Comparison of ENCODE assay signal across 19 cellular contexts in the genomic region with DNA sequence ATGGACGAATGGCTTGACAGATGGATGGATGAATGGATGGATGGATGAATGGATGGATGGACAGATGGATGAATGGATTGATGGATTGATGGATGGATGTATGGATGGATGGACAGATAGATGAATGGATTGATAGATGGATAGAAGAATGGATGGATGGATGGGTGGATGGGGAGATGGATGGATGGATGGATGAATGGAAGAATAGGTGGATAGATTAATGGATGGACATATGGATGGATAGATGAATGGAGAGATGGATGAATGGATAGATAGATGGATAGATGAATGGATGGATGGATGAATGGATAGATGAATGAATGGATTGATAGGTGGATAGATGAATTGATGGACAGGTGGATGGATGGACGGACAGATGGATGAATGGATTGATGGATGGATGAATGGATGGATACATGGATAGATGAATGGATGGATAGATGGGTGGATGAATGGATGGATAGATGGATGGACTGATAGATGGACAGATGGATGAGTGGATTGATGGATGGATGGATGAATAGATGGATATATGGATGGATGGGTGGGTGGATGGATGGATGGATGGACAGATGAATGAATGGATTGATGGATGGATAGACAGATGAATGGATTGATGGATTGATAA. TPM values are rescaled to one million over a fixed set of nuclear protein-coding genes. Genes with fewer than 3 reads are reported as not detected.
A peak's percentile ranks its signal among the peaks of the same experiment; 100 is the strongest.
DNase-seq lines count a peak whose midpoint lies in the region; ATAC-seq, FAIRE-seq and TF ChIP-seq lines count a peak whose summit lies in the region.
"Had no signal": no experiment of that assay in that cellular context is flagged by ENCODE, and none has a peak within 500 bp of the region (broad histone marks: within the 10 kb centered on the region; RNA-seq: fewer than 3 reads in every experiment).

No MANE protein-coding gene starts in this region.

- POLR2A ChIA-PET in HepG2 (lab: Yijun Ruan, JAX): no interaction called here

- H3K27ac Mint-ChIP-seq in glutamatergic neuron (ENCODE audit: unreplicated experiment): peak overlapping the region; percentile 19
- H3K27ac Mint-ChIP-seq: CD4-positive, alpha-beta memory T cell; HFFc6 had no signal

- H3K27ac ChIP-seq in HepG2 (ENCODE audit: extremely low read length, insufficient read depth, low read length) (no peak overlapping the region), right lobe of liver (no peak overlapping the region), body of pancreas (no peak overlapping the region)
- H3K27ac ChIP-seq: 22Rv1, A549, C4-2B, KMS-11 had no signal

- in situ Hi-C loops in HepG2 (cut with HindIII; ENCODE audit: extremely low pct_ligation_motif_present, low pct_unique_long_range_greater_than_20kb): no loop called here

- CTCF ChIA-PET in HepG2 (lab: Yijun Ruan, JAX; ENCODE audit: low intra/inter-chr PET ratio, low total read pairs): no interaction called here

- no peaks in the 10 kb centered on the region for H4K20me1 ChIP-seq in HepG2 (ENCODE audit: insufficient read depth, low read length)

- no peaks in the 10 kb centered on the region for H3K9me3 ChIP-seq in HepG2 (ENCODE audit: low read length)
- H3K9me3 ChIP-seq in right lobe of liver: no peaks in the 10 kb centered on the region
- no peaks in the 10 kb centered on the region for H3K9me3 ChIP-seq in body of pancreas
- H3K9me3 ChIP-seq: HAP-1 had no signal

- no peak overlapping the region for H3K9ac ChIP-seq in HepG2 (ENCODE audit: insufficient read depth, low read depth, low read length)
- H3K9ac ChIP-seq: KMS-11 had no signal

- DNase-seq in HepG2 (ENCODE audit: low spot score) (no peak), right lobe of liver (no peak), HTR-8/SVneo (ENCODE audit: insufficient read length, low spot score) (no peak), glutamatergic neuron (no peak), body of pancreas (no peak), pons (ENCODE audit: low spot score) (no peak)
- DNase-seq: AML-193; CD4-positive, alpha-beta memory T cell; DMS79 treated with DMSO at 0.1 percent for 48 hours; GF-D8; HFFc6 had no signal

- peaks cover 0 to 25% of the 10 kb centered on the region in 2 experiments; a peak in 3 of 5 replicates for H3K27me3 ChIP-seq in HepG2 (ENCODE audit: control insufficient read depth in 1 of 2, insufficient read depth in 2 of 2, low read length in 2 of 2)
- no peaks in the 10 kb centered on the region for H3K27me3 ChIP-seq in right lobe of liver
- H3K27me3 ChIP-seq in body of pancreas: no peaks in the 10 kb centered on the region

- H3K4me1 ChIP-seq in HepG2 (ENCODE audit: insufficient read depth, low read length) (no peaks in the 10 kb centered on the region), right lobe of liver (no peaks in the 10 kb centered on the region), body of pancreas (peaks cover 6% of the 10 kb centered on the region)
- H3K4me1 ChIP-seq: HAP-1 had no signal

- TF ChIP-seq POLR2A in HepG2 (IDR thresholded peaks at IDR 0.05; ENCODE audit: insufficient read depth in 1 of 2, low read depth in 2 of 2, low read length in 2 of 2): no peak
- no peak for TF ChIP-seq POLR2A in right lobe of liver (IDR thresholded peaks at IDR 0.05)
- TF ChIP-seq POLR2A in body of pancreas (IDR thresholded peaks at IDR 0.05): no peak

- H3K36me3 ChIP-seq in HepG2 (replicated peaks in 1 of 2; ENCODE audit: control insufficient read depth in 1 of 2, insufficient read depth in 2 of 2, low read length in 2 of 2): no peaks in the 10 kb centered on the region
- no peaks in the 10 kb centered on the region for H3K36me3 ChIP-seq in right lobe of liver
- no peaks in the 10 kb centered on the region for H3K36me3 ChIP-seq in body of pancreas (replicated peaks in 1 of 2; ENCODE audit: insufficient read depth in 1 of 2, low read depth in 2 of 2)
- H3K36me3 ChIP-seq: HAP-1 had no signal

- H3K4me1 Mint-ChIP-seq in glutamatergic neuron (ENCODE audit: low read depth, unreplicated experiment): peaks cover 24% of the 10 kb centered on the region
- H3K4me1 Mint-ChIP-seq: CD4-positive, alpha-beta memory T cell had no signal

- H3K4me3 ChIP-seq in HepG2 (replicated peaks in 1 of 3; ENCODE audit: insufficient read depth in 1 of 3, low read depth in 2 of 3, low read length in 3 of 3) (no peak overlapping the region), right lobe of liver (no peak overlapping the region), body of pancreas (no peak overlapping the region)
- H3K4me3 ChIP-seq: A549, HAP-1 had no signal

- no peak for TF ChIP-seq RAD21 in HepG2 (CRISPR knock-in tag; IDR thresholded peaks at IDR 0.05)

- intact Hi-C loops in HepG2 (cut with micrococcal nuclease; ENCODE audit: unreplicated experiment) (no loop called here), right lobe of liver (cut with DNase I) (no loop called here), body of pancreas (cut with DNase I) (no loop called here)

- FAIRE-seq in HepG2 (lab: Jason Lieb, UNC) (no peak), HTR-8/SVneo (lab: Jason Lieb, UNC) (peak; percentile 42)
- FAIRE-seq: A549 had no signal

- BruUV-seq in HepG2 (replicated peaks; lab: Mats Ljungman, UMichigan): no TSS peak

- no peak overlapping the region for H3K4me2 ChIP-seq in HepG2 (ENCODE audit: low read depth, low read length)
- H3K4me2 ChIP-seq: A549, KMS-11 had no signal

- 2% methylated on average over 2 of the region's 2 CpGs for WGBS in HepG2 (ENCODE audit: low lambda C conversion rate)
- 42% methylated on average over 2 of the region's 2 CpGs for WGBS in right lobe of liver (ENCODE audit: insufficient coverage, low coverage, low lambda C conversion rate, missing lambda C conversion rate)
- 45 to 50% methylated on average over 2 of the region's 2 CpGs for WGBS in body of pancreas, 2 donors

- peaks cover 19% of the 10 kb centered on the region for H3K36me3 Mint-ChIP-seq in glutamatergic neuron (ENCODE audit: unreplicated experiment)
- H3K36me3 Mint-ChIP-seq: CD4-positive, alpha-beta memory T cell had no signal

- H3K79me2 ChIP-seq in HepG2 (ENCODE audit: insufficient read depth, low read length): no peaks in the 10 kb centered on the region

- H3K27me3 Mint-ChIP-seq in glutamatergic neuron (ENCODE audit: unreplicated experiment): peaks cover 6% of the 10 kb centered on the region

- H2AFZ ChIP-seq in HepG2 (ENCODE audit: low read length): no peak overlapping the region

- TF ChIP-seq EP300 in HepG2 (IDR thresholded peaks at IDR 0.05; ENCODE audit: low read depth in 2 of 2, low read length in 2 of 2) (no peak), HepG2 (CRISPR knock-in tag; IDR thresholded peaks at IDR 0.05; ENCODE audit: borderline replicate concordance) (no peak)

- ATAC-seq in HepG2 (no peak), right lobe of liver (no peak), GM21576 (IDR thresholded peaks at IDR 0.05; ENCODE audit: unreplicated experiment) (no peak), body of pancreas (no peak)
- ATAC-seq: A549 had no signal

- H3K4me3 Mint-ChIP-seq in glutamatergic neuron (ENCODE audit: unreplicated experiment): no peak overlapping the region
- H3K4me3 Mint-ChIP-seq: HFFc6 had no signal

- TF ChIP-seq CTCF in HepG2 (CRISPR knock-in tag; IDR thresholded peaks at IDR 0.05) (no peak), right lobe of liver (IDR thresholded peaks at IDR 0.05) (no peak), glutamatergic neuron (IDR thresholded peaks at IDR 0.05; ENCODE audit: partially characterized antibody, unreplicated experiment) (no peak), body of pancreas (IDR thresholded peaks at IDR 0.05) (no peak)

- peaks cover 10% of the 10 kb centered on the region for H3K9me3 Mint-ChIP-seq in glutamatergic neuron (ENCODE audit: unreplicated experiment)
- H3K9me3 Mint-ChIP-seq: HFFc6 had no signal

TF ChIP-seq in HepG2, 621 proteins besides CTCF, POLR2A, EP300 and RAD21 (continues in another document):
- no peak for TF ChIP-seq ZNF484 (CRISPR knock-in tag; IDR thresholded peaks at IDR 0.05; ENCODE audit: borderline replicate concordance, low read depth)
- TF ChIP-seq PAX8 (CRISPR knock-in tag; IDR thresholded peaks at IDR 0.05; ENCODE audit: borderline replicate concordance): no peak
- TF ChIP-seq TFE3 (CRISPR knock-in tag; IDR thresholded peaks at IDR 0.05): no peak

RNA-seq across cellular contexts. Expression of gene PSAPL1, which starts 33.9 kb away (rescaled TPM):
- total RNA-seq in HepG2 (2016; rRNA removed; fragmentation: Illumina TruSeq; extraction: Trizol) (0.02 TPM in 1 of 2 replicates, not detected in the other), right lobe of liver (not detected), glutamatergic neuron (ENCODE audit: unreplicated experiment) (not detected), body of pancreas (under 1 TPM in 1 of 2 donors, not detected in 1; 0.52 TPM)
- total RNA-seq in HepG2 (2016; cell fraction: cytosol; rRNA removed; fragmentation: Illumina TruSeq; extraction: Trizol; ENCODE audit: low read depth): not detected in 2 replicates
- total RNA-seq in HepG2 (2016; cell fraction: insoluble cytoplasmic fraction; rRNA removed; fragmentation: Illumina TruSeq; extraction: Trizol): not detected in 2 replicates
- not detected in 2 replicates for total RNA-seq in HepG2 (2016; cell fraction: membrane; rRNA removed; fragmentation: Illumina TruSeq; extraction: Trizol)
- not detected in 2 replicates for total RNA-seq in HepG2 (2016; cell fraction: nucleus; rRNA removed; fragmentation: Illumina TruSeq; extraction: Trizol)
- polyA plus RNA-seq in HepG2 (2011; rRNA removed): 0.16 and 0.20 TPM in 2 replicates
- polyA plus RNA-seq in HepG2 (2011; cell fraction: cytosol; rRNA removed): 0.09 and 0.17 TPM in 2 replicates
- polyA plus RNA-seq in HepG2 (2011; cell fraction: nucleus; rRNA removed): 0.08 and 0.12 TPM in 2 replicates
- polyA plus RNA-seq in HepG2 (2012): 0.03 and 0.04 TPM in 2 replicates
- polyA plus RNA-seq in HepG2 (2016; cell fraction: cytosol; fragmentation: Illumina TruSeq; extraction: Trizol; ENCODE audit: low read depth): not detected in 2 replicates
- not detected in 2 replicates for polyA plus RNA-seq in HepG2 (2016; cell fraction: insoluble cytoplasmic fraction; fragmentation: Illumina TruSeq; extraction: Trizol; ENCODE audit: low read depth)
- polyA plus RNA-seq in HepG2 (2016; cell fraction: membrane; fragmentation: Illumina TruSeq; extraction: Trizol; ENCODE audit: low read depth): not detected in 2 replicates
- not detected in 2 replicates for polyA plus RNA-seq in HepG2 (2016; cell fraction: nucleus; fragmentation: Illumina TruSeq; extraction: Trizol; ENCODE audit: insufficient read depth, low read depth)
- polyA minus RNA-seq in HepG2 (2011; rRNA and poly(A)+ RNA removed; ENCODE audit: low replicate concordance): 0.14 TPM in 1 of 2 replicates, not detected in the other
- polyA minus RNA-seq in HepG2 (2011; cell fraction: cytosol; rRNA and poly(A)+ RNA removed): 0.26 TPM in 1 of 2 replicates, not detected in the other
- not detected in 2 replicates for polyA minus RNA-seq in HepG2 (2011; cell fraction: nucleus; rRNA and poly(A)+ RNA removed)
- total RNA-seq: CD4-positive, alpha-beta memory T cell; H4; HFFc6 had no signal
- polyA plus RNA-seq: BJ; CD4-positive, alpha-beta memory T cell had no signal
